In the genomic region with DNA sequence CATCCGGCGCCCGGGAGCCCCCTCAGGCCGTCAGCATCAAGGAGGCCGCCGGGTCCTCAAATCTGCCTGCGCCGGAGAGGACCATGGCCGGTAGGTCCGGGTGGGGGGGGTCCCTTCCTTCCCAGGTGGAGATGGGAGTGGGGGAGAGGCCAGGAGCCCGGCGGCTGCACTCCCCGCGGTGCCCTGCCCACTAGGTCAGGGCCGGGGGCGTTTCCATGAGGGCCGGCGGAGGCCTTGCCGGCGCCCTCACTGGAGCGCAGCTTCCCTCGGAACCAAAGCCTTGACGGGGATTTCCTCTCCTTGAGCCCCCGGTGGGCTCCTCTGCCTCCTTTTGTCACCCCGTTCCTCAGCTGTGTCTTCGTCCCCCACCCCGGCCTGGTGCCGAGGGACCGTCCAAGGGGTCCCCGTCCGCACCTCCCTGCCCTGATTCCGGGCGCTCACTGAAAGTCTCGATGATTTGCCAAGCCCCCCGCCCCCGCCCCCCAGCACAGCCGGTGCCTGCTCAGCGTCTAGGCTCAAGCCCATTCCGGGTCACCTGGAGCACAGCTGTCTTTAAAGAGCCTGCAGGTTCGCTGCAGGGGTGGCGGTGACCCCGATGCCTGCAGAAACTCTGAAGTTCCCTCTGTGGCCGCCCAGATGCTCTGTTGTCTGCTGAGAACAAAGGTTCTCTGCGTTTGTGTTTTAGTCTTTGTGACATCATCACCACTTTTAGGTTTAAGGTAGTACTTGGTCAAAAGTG, we compare ENCODE assay signal across 33 cellular contexts. TPM values are rescaled to one million over a fixed set of nuclear protein-coding genes. Genes with fewer than 3 reads are reported as not detected.
A peak's percentile ranks its signal among the peaks of the same experiment; 100 is the strongest.
DNase-seq lines count a peak whose midpoint lies in the region; ATAC-seq and TF ChIP-seq lines count a peak whose summit lies in the region.
"Had no signal": no experiment of that assay in that cellular context is flagged by ENCODE, and none has a peak within 500 bp of the region (broad histone marks: within the 10 kb centered on the region; RNA-seq: fewer than 3 reads in every experiment).

No MANE protein-coding gene starts in this region.

- peak overlapping the region; percentile 50 for H3K4me3 ChIP-seq in NT2/D1 (ENCODE audit: insufficient read length, low read depth)
- H3K4me3 ChIP-seq in hepatocyte, result no peak overlapping the region
- H3K4me3 ChIP-seq: vagina had no signal

- no peaks in the 10 kb centered on the region for H3K9me2 ChIP-seq in hepatocyte (replicated peaks; ENCODE audit: insufficient read depth)

- H3K27me3 Mint-ChIP-seq in nephron progenitor cell (ENCODE audit: low read depth, poor library complexity), result peaks cover 60% of the 10 kb centered on the region

- peak overlapping the region; percentile 82 for H3K4me2 ChIP-seq in hepatocyte

- H3K36me3 Mint-ChIP-seq in nephron progenitor cell (ENCODE audit: low read depth), result no peaks in the 10 kb centered on the region
- H3K36me3 Mint-ChIP-seq: activated naive CD4-positive, alpha-beta T cell treated with anti-CD3 and anti-CD28 coated beads, Interleukin-2, amount 50 U/mL, for 24 hours; CD4-positive, CD25-positive, alpha-beta regulatory T cell; immature natural killer cell; stimulated activated effector memory CD8-positive, alpha-beta T cell treated with anti-CD3 and anti-CD28 coated beads, Interleukin-12 subunit alpha, Interleukin-12 subunit beta, amount 100 ng/mL, for 72 hours had no signal

- no peaks in the 10 kb centered on the region for H3K36me3 ChIP-seq in ES-I3 (ENCODE audit: insufficient read depth, low read length)
- no peaks in the 10 kb centered on the region for H3K36me3 ChIP-seq in NT2/D1 (ENCODE audit: insufficient read depth, insufficient read length, low read length)
- H3K36me3 ChIP-seq in hepatocyte (replicated peaks; ENCODE audit: insufficient read depth, low read depth), result no peaks in the 10 kb centered on the region
- H3K36me3 ChIP-seq: left ventricle myocardium inferior, vagina had no signal

- H3K4me1 ChIP-seq in ES-I3 (ENCODE audit: insufficient read depth, low read length), result peaks cover 5% of the 10 kb centered on the region; the same call in 1 of the 2 replicates
- H3K4me1 ChIP-seq in NT2/D1 (ENCODE audit: insufficient read depth, insufficient read length), result peaks cover 11% of the 10 kb centered on the region
- H3K4me1 ChIP-seq in hepatocyte (ENCODE audit: insufficient read depth), result peaks cover 19% of the 10 kb centered on the region

- no peak overlapping the region for H2AFZ ChIP-seq in hepatocyte

- H4K20me1 ChIP-seq in hepatocyte (ENCODE audit: insufficient read depth, poor library complexity, severe bottlenecking), result no peaks in the 10 kb centered on the region

- H3K4me3 Mint-ChIP-seq in nephron progenitor cell, result peak overlapping the region; percentile 62
- H3K4me3 Mint-ChIP-seq: activated naive CD4-positive, alpha-beta T cell treated with anti-CD3 and anti-CD28 coated beads, Interleukin-2, amount 50 U/mL, for 24 hours had no signal

- 11% methylated on average over 30 of the region's 44 CpGs for WGBS in hepatocyte (ENCODE audit: low lambda C conversion rate, missing lambda C conversion rate)

- no peak for ATAC-seq in GM21717 (IDR thresholded peaks at IDR 0.05; ENCODE audit: unreplicated experiment)
- no peak for ATAC-seq in HG03378 (IDR thresholded peaks at IDR 0.05; ENCODE audit: unreplicated experiment)
- ATAC-seq: activated T-cell treated with anti-CD3 and anti-CD28 coated beads, Interleukin-2, amount 50 U/mL, for 72 hours; esophagus mucosa; HCT116; Right ventricle myocardium inferior; stimulated activated effector memory CD8-positive, alpha-beta T cell treated with anti-CD3 and anti-CD28 coated beads, Interleukin-12 subunit alpha, Interleukin-12 subunit beta, amount 100 ng/mL, for 72 hours had no signal

- H3K9me3 Mint-ChIP-seq in nephron progenitor cell, result peaks cover 3% of the 10 kb centered on the region
- H3K9me3 Mint-ChIP-seq: activated naive CD4-positive, alpha-beta T cell treated with anti-CD3 and anti-CD28 coated beads, Interleukin-2, amount 50 U/mL, for 24 hours; activated T-cell treated with anti-CD3 and anti-CD28 coated beads, Interleukin-2, amount 50 U/mL, for 72 hours; CD4-positive, CD25-positive, alpha-beta regulatory T cell; immature natural killer cell; stimulated activated effector memory CD8-positive, alpha-beta T cell treated with anti-CD3 and anti-CD28 coated beads, Interleukin-12 subunit alpha, Interleukin-12 subunit beta, amount 100 ng/mL, for 72 hours had no signal

- no peak overlapping the region for H3K27ac ChIP-seq in hepatocyte
- H3K27ac ChIP-seq: dorsolateral prefrontal cortex, left ventricle myocardium inferior, testis, vagina had no signal

- DNase-seq in NT2/D1 (ENCODE audit: low read depth, low spot score) (no peak), hepatocyte (ENCODE audit: low spot score) (no peak), nephron progenitor cell (peak; percentile 45), NK-92 (lab: John Stamatoyannopoulos, UW; ENCODE audit: unreplicated experiment) (no peak)
- DNase-seq: activated T-cell treated with anti-CD3 and anti-CD28 coated beads, Interleukin-2, amount 50 U/mL, for 72 hours; CD4-positive, CD25-positive, alpha-beta regulatory T cell; central memory CD4-positive, alpha-beta T cell; DMS53; dorsolateral prefrontal cortex; GF-D8; immature natural killer cell; left ventricle myocardium inferior; midbrain; NCI-H1092; NCI-H1930; NCI-H2227 treated with DMSO at 0.1 percent for 48 hours; small intestine; stimulated activated CD4-positive, alpha-beta T cell treated with anti-CD3 and anti-CD28 coated beads, Interleukin-2, amount 100 ng/mL, for 24 hours; SW 1271; testis had no signal

- H3K79me2 ChIP-seq in hepatocyte, result no peaks in the 10 kb centered on the region

- H3K4me1 Mint-ChIP-seq in nephron progenitor cell, result peaks cover 25% of the 10 kb centered on the region

- peaks cover 87% of the 10 kb centered on the region for H3K27me3 ChIP-seq in NT2/D1 (ENCODE audit: insufficient read depth, insufficient read length)
- peaks cover 58% of the 10 kb centered on the region for H3K27me3 ChIP-seq in hepatocyte
- H3K27me3 ChIP-seq: testis had no signal

- H3K9me3 ChIP-seq in ES-I3 (ENCODE audit: control insufficient read depth, insufficient read depth, low read length) (no peaks in the 10 kb centered on the region), NT2/D1 (ENCODE audit: insufficient read depth, low read length) (no peaks in the 10 kb centered on the region), hepatocyte (ENCODE audit: low read depth) (no peaks in the 10 kb centered on the region)
- H3K9me3 ChIP-seq: left ventricle myocardium inferior, testis, vagina had no signal

- H3K9ac ChIP-seq in ES-I3 (ENCODE audit: low read depth, low read length), result peak overlapping the region; percentile 73
- peak overlapping the region; percentile 72 for H3K9ac ChIP-seq in NT2/D1 (ENCODE audit: insufficient read length, low read depth)

- no peak overlapping the region for H3K27ac Mint-ChIP-seq in nephron progenitor cell
- H3K27ac Mint-ChIP-seq: activated naive CD4-positive, alpha-beta T cell treated with anti-CD3 and anti-CD28 coated beads, Interleukin-2, amount 50 U/mL, for 24 hours; activated T-cell treated with anti-CD3 and anti-CD28 coated beads, Interleukin-2, amount 50 U/mL, for 72 hours; CD4-positive, CD25-positive, alpha-beta regulatory T cell; immature natural killer cell; stimulated activated effector memory CD8-positive, alpha-beta T cell treated with anti-CD3 and anti-CD28 coated beads, Interleukin-12 subunit alpha, Interleukin-12 subunit beta, amount 100 ng/mL, for 72 hours had no signal

- TF ChIP-seq CTCF in hepatocyte (IDR thresholded peaks at IDR 0.05; ENCODE audit: poor library complexity), result no peak
- no peak for TF ChIP-seq CTCF in nephron progenitor cell (IDR thresholded peaks at IDR 0.05)

RNA-seq across cellular contexts. Expression of a gene that starts 0.6 kb away (rescaled TPM):
- total RNA-seq in hepatocyte, result not detected in 2 replicates
- not detected in 2 replicates for polyA plus RNA-seq in hepatocyte
- total RNA-seq: activated CD8-positive, alpha-beta memory T cell treated with anti-CD3 and anti-CD28 coated beads for 36 hours; CD4-positive, CD25-positive, alpha-beta regulatory T cell; frontal cortex; pulmonary artery endothelial cell had no signal
- polyA plus RNA-seq: CD4-positive, CD25-positive, alpha-beta regulatory T cell had no signal

RNA-seq across cellular contexts. Expression of a gene that starts 8.2 kb away (rescaled TPM):
- total RNA-seq in hepatocyte, result not detected in 2 replicates
- polyA plus RNA-seq in hepatocyte, result not detected in 2 replicates
- total RNA-seq: activated CD8-positive, alpha-beta memory T cell treated with anti-CD3 and anti-CD28 coated beads for 36 hours; CD4-positive, CD25-positive, alpha-beta regulatory T cell; esophagus mucosa; frontal cortex; HT1080; left ventricle myocardium inferior; pulmonary artery endothelial cell; Right ventricle myocardium inferior; vagina had no signal
- polyA plus RNA-seq: CD4-positive, CD25-positive, alpha-beta regulatory T cell; immature natural killer cell; small intestine had no signal

RNA-seq across cellular contexts. Expression of a gene that starts 38.4 kb away (rescaled TPM):
- 1.9 and 5.1 TPM in 2 replicates for total RNA-seq in hepatocyte
- 3.0 and 5.4 TPM in 2 replicates for polyA plus RNA-seq in hepatocyte
